10 cellular contexts compared by ENCODE assay signal in genomic region chr1:155196103-155196892, GRCh38. TPM values are rescaled to one million over a fixed set of nuclear protein-coding genes. Genes with fewer than 3 reads are reported as not detected.
DNase-seq lines count a peak whose midpoint lies in the region; ATAC-seq and TF ChIP-seq lines count a peak whose summit lies in the region.
"Had no signal": no experiment of that assay in that cellular context is flagged by ENCODE, and none has a peak within 500 bp of the region (broad histone marks: within the 10 kb centered on the region; RNA-seq: fewer than 3 reads in every experiment).

No MANE protein-coding gene starts in this region.

- H3K9me3 ChIP-seq in skeletal muscle satellite cell (replicated peaks; ENCODE audit: low read length) = no peaks in the 10 kb centered on the region
- no peaks in the 10 kb centered on the region for H3K9me3 ChIP-seq in Peyer's patch
- no peaks in the 10 kb centered on the region for H3K9me3 ChIP-seq in spleen
- H3K9me3 ChIP-seq: BLaER1 had no signal

- 77 to 89% (median 85%) methylated on average over 5 to 6 of the region's 6 CpGs for WGBS in spleen, 5 donors

- H3K36me3 Mint-ChIP-seq in activated CD4-positive, alpha-beta T cell treated with anti-CD3 and anti-CD28 coated beads for 36 hours (ENCODE audit: low read depth) = peaks cover 9% of the 10 kb centered on the region
- H3K36me3 Mint-ChIP-seq in activated T-helper 1 cell treated with anti-CD3 and anti-CD28 coated beads, Interleukin-12 subunit alpha, Interleukin-12 subunit beta, Interleukin-2, Interleukin-4 antibody, amounts not matched to agents 30 ng/mL and 10 ng/mL and 1 ng/mL, durations not matched to agents 14 hours and 24 hours and 36 hours (ENCODE audit: low read depth) = peaks cover 24% of the 10 kb centered on the region

- DNase-seq in activated CD4-positive, alpha-beta T cell treated with anti-CD3 and anti-CD28 coated beads for 36 hours = no peak
- no peak for DNase-seq in activated CD4-positive, alpha-beta T cell treated with anti-CD3 and anti-CD28 coated beads for 48 hours
- DNase-seq in activated T-helper 1 cell treated with anti-CD3 and anti-CD28 coated beads, Interleukin-12 subunit alpha, Interleukin-12 subunit beta, Interleukin-2, Interleukin-4 antibody, amounts not matched to agents 30 ng/mL and 10 ng/mL and 1 ng/mL, durations not matched to agents 14 hours and 24 hours and 36 hours (ENCODE audit: low spot score) = no peak
- DNase-seq in Peyer's patch (no peak), spleen (no peak), NCI-H526 treated with DMSO at 0.1 percent for 48 hours (lab: John Stamatoyannopoulos, UW) (no peak)
- DNase-seq: NCI-H524 had no signal

- no peaks in the 10 kb centered on the region for H3K9me3 Mint-ChIP-seq in activated CD4-positive, alpha-beta T cell treated with anti-CD3 and anti-CD28 coated beads for 36 hours (ENCODE audit: low read depth)
- no peaks in the 10 kb centered on the region for H3K9me3 Mint-ChIP-seq in activated T-helper 1 cell treated with anti-CD3 and anti-CD28 coated beads, Interleukin-12 subunit alpha, Interleukin-12 subunit beta, Interleukin-2, Interleukin-4 antibody, amounts not matched to agents 30 ng/mL and 10 ng/mL and 1 ng/mL, durations not matched to agents 14 hours and 24 hours and 36 hours

- H3K4me3 ChIP-seq in iPS-11a (ENCODE audit: low read depth, low read length) (peak overlapping the region; percentile 94), skeletal muscle satellite cell (ENCODE audit: low read length) (peak overlapping the region; percentile 77), Peyer's patch (no peak overlapping the region), spleen (peak overlapping the region in 1 of 8 donors; percentile 82)

- H3K27me3 Mint-ChIP-seq in activated CD4-positive, alpha-beta T cell treated with anti-CD3 and anti-CD28 coated beads for 36 hours = no peaks in the 10 kb centered on the region
- no peaks in the 10 kb centered on the region for H3K27me3 Mint-ChIP-seq in activated T-helper 1 cell treated with anti-CD3 and anti-CD28 coated beads, Interleukin-12 subunit alpha, Interleukin-12 subunit beta, Interleukin-2, Interleukin-4 antibody, amounts not matched to agents 30 ng/mL and 10 ng/mL and 1 ng/mL, durations not matched to agents 14 hours and 24 hours and 36 hours (ENCODE audit: insufficient read depth)

- H3K27me3 ChIP-seq in skeletal muscle satellite cell (ENCODE audit: control insufficient read depth, insufficient read depth, low read length) = no peaks in the 10 kb centered on the region
- H3K27me3 ChIP-seq in Peyer's patch = no peaks in the 10 kb centered on the region
- H3K27me3 ChIP-seq in spleen (replicated peaks in 1 of 7) = peaks cover 0 to 22% (median 0%) of the 10 kb centered on the region in 7 donors
- H3K27me3 ChIP-seq: BLaER1 had no signal

- H3K4me2 ChIP-seq in skeletal muscle satellite cell (ENCODE audit: low read length) = peak overlapping the region; percentile 96

- H3K9ac ChIP-seq in skeletal muscle satellite cell (ENCODE audit: low read depth, low read length) = no peak overlapping the region
- H3K9ac ChIP-seq: BLaER1 had no signal

- H3K4me3 Mint-ChIP-seq in activated CD4-positive, alpha-beta T cell treated with anti-CD3 and anti-CD28 coated beads for 36 hours = peak overlapping the region; percentile 94
- peak overlapping the region; percentile 84 for H3K4me3 Mint-ChIP-seq in activated T-helper 1 cell treated with anti-CD3 and anti-CD28 coated beads, Interleukin-12 subunit alpha, Interleukin-12 subunit beta, Interleukin-2, Interleukin-4 antibody, amounts not matched to agents 30 ng/mL and 10 ng/mL and 1 ng/mL, durations not matched to agents 14 hours and 24 hours and 36 hours

- TF ChIP-seq CTCF in Peyer's patch (IDR thresholded peaks at IDR 0.05) (no peak), spleen (IDR thresholded peaks at IDR 0.05 in 8 of 11, conservative IDR thresholded peaks at IDR 0.05 in 3 of 11) (no peak)

- TF ChIP-seq POLR2A in Peyer's patch (IDR thresholded peaks at IDR 0.05) (no peak), spleen (IDR thresholded peaks at IDR 0.05) (no peak)

- H3K27ac ChIP-seq in Peyer's patch = no peak overlapping the region
- peak overlapping the region in 4 of 8 donors; percentile 76 to 86 (median 82) for H3K27ac ChIP-seq in spleen
- H3K27ac ChIP-seq: BLaER1 had no signal

- no peak for ATAC-seq in activated CD4-positive, alpha-beta T cell treated with anti-CD3 and anti-CD28 coated beads for 36 hours

- POLR2A ChIA-PET in activated CD4-positive, alpha-beta T cell treated with anti-CD3 and anti-CD28 coated beads for 36 hours (lab: Charles Lee) = no interaction called here

- H3K4me1 Mint-ChIP-seq in activated CD4-positive, alpha-beta T cell treated with anti-CD3 and anti-CD28 coated beads for 36 hours = peaks cover 31% of the 10 kb centered on the region
- H3K4me1 Mint-ChIP-seq in activated T-helper 1 cell treated with anti-CD3 and anti-CD28 coated beads, Interleukin-12 subunit alpha, Interleukin-12 subunit beta, Interleukin-2, Interleukin-4 antibody, amounts not matched to agents 30 ng/mL and 10 ng/mL and 1 ng/mL, durations not matched to agents 14 hours and 24 hours and 36 hours (ENCODE audit: low read depth) = peaks cover 39% of the 10 kb centered on the region

- H3K36me3 ChIP-seq in skeletal muscle satellite cell (ENCODE audit: insufficient read depth, low read length) (peaks cover 9% of the 10 kb centered on the region), Peyer's patch (no peaks in the 10 kb centered on the region), spleen (peaks cover 0 to 10% (median 0%) of the 10 kb centered on the region in 6 donors)

- CTCF ChIA-PET in activated CD4-positive, alpha-beta T cell treated with anti-CD3 and anti-CD28 coated beads for 36 hours (lab: Charles Lee) = interaction anchor here (1.0 to 1.3 kb wide), 2 partner anchors 11 to 23 kb away, joined by 4 read pairs; partner anchors contain the start of gene KRTCAP2

- H3K27ac Mint-ChIP-seq in activated CD4-positive, alpha-beta T cell treated with anti-CD3 and anti-CD28 coated beads for 36 hours = no peak overlapping the region
- H3K27ac Mint-ChIP-seq in activated T-helper 1 cell treated with anti-CD3 and anti-CD28 coated beads, Interleukin-12 subunit alpha, Interleukin-12 subunit beta, Interleukin-2, Interleukin-4 antibody, amounts not matched to agents 30 ng/mL and 10 ng/mL and 1 ng/mL, durations not matched to agents 14 hours and 24 hours and 36 hours = no peak overlapping the region

- intact Hi-C loops in activated CD4-positive, alpha-beta T cell treated with anti-CD3 and anti-CD28 coated beads for 36 hours (cut with DNase I, micrococcal nuclease) = no loop called here
- intact Hi-C loops in activated T-helper 1 cell treated with anti-CD3 and anti-CD28 coated beads, Interleukin-12 subunit alpha, Interleukin-12 subunit beta, Interleukin-2, Interleukin-4 antibody, amounts not matched to agents 30 ng/mL and 10 ng/mL and 1 ng/mL, durations not matched to agents 14 hours and 24 hours and 36 hours (cut with micrococcal nuclease) = no loop called here
- intact Hi-C loops in spleen (cut with DNase I; ENCODE audit: low total_unique reads) = no loop called here

- H3K4me1 ChIP-seq in skeletal muscle satellite cell (ENCODE audit: control insufficient read depth, insufficient read depth, low read length) (peaks cover 28% of the 10 kb centered on the region), Peyer's patch (peaks cover 6 to 28% (median 18%) of the 10 kb centered on the region in 4 donors), spleen (peaks cover 10 to 52% (median 41%) of the 10 kb centered on the region in 6 donors)

RNA-seq across cellular contexts. Expression of gene THBS3, which starts 11.4 kb away (rescaled TPM):
- total RNA-seq in activated CD4-positive, alpha-beta T cell treated with anti-CD3 and anti-CD28 coated beads for 36 hours = 10 to 100 TPM; 12.8 to 13.7 TPM
- 9.7 and 10.0 TPM in 2 replicates for total RNA-seq in activated T-helper 1 cell treated with anti-CD3 and anti-CD28 coated beads, Interleukin-12 subunit alpha, Interleukin-12 subunit beta, Interleukin-2, Interleukin-4 antibody, amounts not matched to agents 30 ng/mL and 10 ng/mL and 1 ng/mL, durations not matched to agents 14 hours and 24 hours and 36 hours
- 8.3 and 11.2 TPM in 2 replicates for total RNA-seq in skeletal muscle satellite cell (2012; rRNA removed)
- total RNA-seq in Peyer's patch (10 to 100 TPM; 15.9 to 58.6 (median 46.5) TPM), spleen (10 to 100 TPM; 14.3 to 22.6 (median 20.5) TPM)
- 10 to 100 TPM; 10.2 to 31.2 (median 27.7) TPM for polyA plus RNA-seq in spleen

RNA-seq across cellular contexts. Expression of gene MTX1, which starts 12.2 kb away (rescaled TPM):
- total RNA-seq in activated CD4-positive, alpha-beta T cell treated with anti-CD3 and anti-CD28 coated beads for 36 hours = 10 to 100 TPM; 52.8 to 52.9 TPM
- 61.8 and 62.3 TPM in 2 replicates for total RNA-seq in activated T-helper 1 cell treated with anti-CD3 and anti-CD28 coated beads, Interleukin-12 subunit alpha, Interleukin-12 subunit beta, Interleukin-2, Interleukin-4 antibody, amounts not matched to agents 30 ng/mL and 10 ng/mL and 1 ng/mL, durations not matched to agents 14 hours and 24 hours and 36 hours
- total RNA-seq in skeletal muscle satellite cell (2012; rRNA removed) = 52.4 and 56.3 TPM in 2 replicates
- 10 to 100 TPM; 33.2 to 45.2 (median 36.5) TPM for total RNA-seq in Peyer's patch
- total RNA-seq in spleen = 10 to 100 TPM; 28.2 to 40.9 (median 33.2) TPM
- 10 to 100 TPM; 43.7 to 48.4 (median 44.5) TPM for polyA plus RNA-seq in spleen

RNA-seq across cellular contexts. Expression of gene TRIM46, which starts 22.6 kb away (rescaled TPM):
- total RNA-seq in activated CD4-positive, alpha-beta T cell treated with anti-CD3 and anti-CD28 coated beads for 36 hours = 1 to 10 TPM; 6.3 to 6.9 TPM
- 10.2 and 12.6 TPM in 2 replicates for total RNA-seq in activated T-helper 1 cell treated with anti-CD3 and anti-CD28 coated beads, Interleukin-12 subunit alpha, Interleukin-12 subunit beta, Interleukin-2, Interleukin-4 antibody, amounts not matched to agents 30 ng/mL and 10 ng/mL and 1 ng/mL, durations not matched to agents 14 hours and 24 hours and 36 hours
- total RNA-seq in skeletal muscle satellite cell (2012; rRNA removed) = 3.0 and 3.5 TPM in 2 replicates
- total RNA-seq in Peyer's patch = not detected
- total RNA-seq in spleen = 1 to 10 TPM in 6 of 7 donors, under 1 TPM in 1; 0.83 to 3.6 (median 1.6) TPM
- polyA plus RNA-seq in spleen = under 1 TPM; 0.35 to 0.77 (median 0.46) TPM

RNA-seq across cellular contexts. Expression of gene KRTCAP2, which starts 23.2 kb away (rescaled TPM):
- total RNA-seq in activated CD4-positive, alpha-beta T cell treated with anti-CD3 and anti-CD28 coated beads for 36 hours = 100 to 1,000 TPM; 125 to 300 TPM
- 230 and 238 TPM in 2 replicates for total RNA-seq in activated T-helper 1 cell treated with anti-CD3 and anti-CD28 coated beads, Interleukin-12 subunit alpha, Interleukin-12 subunit beta, Interleukin-2, Interleukin-4 antibody, amounts not matched to agents 30 ng/mL and 10 ng/mL and 1 ng/mL, durations not matched to agents 14 hours and 24 hours and 36 hours
- 109 and 185 TPM in 2 replicates for total RNA-seq in skeletal muscle satellite cell (2012; rRNA removed)
- 100 to 1,000 TPM; 111 to 137 (median 117) TPM for total RNA-seq in Peyer's patch
- total RNA-seq in spleen = 100 to 1,000 TPM; 113 to 154 (median 136) TPM
- polyA plus RNA-seq in spleen = 100 to 1,000 TPM; 193 to 203 (median 200) TPM

RNA-seq across cellular contexts. Expression of gene DPM3, which starts 56.0 kb away (rescaled TPM):
- 10 to 100 TPM; 29.8 to 34.3 TPM for total RNA-seq in activated CD4-positive, alpha-beta T cell treated with anti-CD3 and anti-CD28 coated beads for 36 hours
- 43.7 and 45.1 TPM in 2 replicates for total RNA-seq in activated T-helper 1 cell treated with anti-CD3 and anti-CD28 coated beads, Interleukin-12 subunit alpha, Interleukin-12 subunit beta, Interleukin-2, Interleukin-4 antibody, amounts not matched to agents 30 ng/mL and 10 ng/mL and 1 ng/mL, durations not matched to agents 14 hours and 24 hours and 36 hours
- total RNA-seq in skeletal muscle satellite cell (2012; rRNA removed) = 31.5 and 74.5 TPM in 2 replicates
- 10 to 100 TPM; 33.5 to 89.2 (median 65.0) TPM for total RNA-seq in Peyer's patch
- total RNA-seq in spleen = 10 to 100 TPM; 25.0 to 62.4 (median 49.9) TPM
- 100 to 1,000 TPM; 205 to 262 (median 229) TPM for polyA plus RNA-seq in spleen

Comparison
In these comparisons a context has a peak if more than half of its experiments do, and no peak if none do; other contexts are left out.
1. H3K4me3 ChIP-seq: peak in iPS-11a (single experiment) and skeletal muscle satellite cell (single experiment); none in Peyer's patch (0 of 4).